Comparison of ENCODE assay signal across 22 cellular contexts in genomic region chr16:24900230-24900629, GRCh38. TPM values are rescaled to one million over a fixed set of nuclear protein-coding genes. Genes with fewer than 3 reads are reported as not detected.
"Had no signal": no experiment of that assay in that cellular context is flagged by ENCODE, and none has a peak within 500 bp of the region (broad histone marks: within the 10 kb centered on the region; RNA-seq: fewer than 3 reads in every experiment).

No MANE protein-coding gene starts in this region.

- H3K4me1 Mint-ChIP-seq: activated CD4-positive, alpha-beta memory T cell treated with anti-CD3 and anti-CD28 coated beads, Interleukin-2, amount 10 ng/mL, durations not matched to agents 7 days and 5 days; activated CD8-positive, alpha-beta memory T cell treated with anti-CD3 and anti-CD28 coated beads, Interleukin-2, amount 10 ng/mL, durations not matched to agents 7 days and 5 days; neural crest cell; stimulated activated effector memory CD8-positive, alpha-beta T cell treated with anti-CD3 and anti-CD28 coated beads, Interleukin-12 subunit alpha, Interleukin-12 subunit beta, amount 100 ng/mL, for 72 hours had no signal

- H3K36me3 ChIP-seq: esophagus muscularis mucosa, prostate gland, right atrium auricular region, stomach, vagina had no signal

- H3K4me3 ChIP-seq: esophagus muscularis mucosa, prostate gland, right atrium auricular region, skin epidermis, stomach, vagina had no signal

- ATAC-seq: activated CD8-positive, alpha-beta memory T cell treated with anti-CD3 and anti-CD28 coated beads, Interleukin-2, amount 10 ng/mL, durations not matched to agents 7 days and 5 days; left colon; stimulated activated effector memory CD8-positive, alpha-beta T cell treated with anti-CD3 and anti-CD28 coated beads, Interleukin-12 subunit alpha, Interleukin-12 subunit beta, amount 100 ng/mL, for 72 hours had no signal

- H3K4me3 Mint-ChIP-seq: activated B cell treated with CpG ODN at 0.5 μM for 24 hours; activated CD4-positive, alpha-beta memory T cell treated with anti-CD3 and anti-CD28 coated beads, Interleukin-2, amount 10 ng/mL, durations not matched to agents 7 days and 5 days; activated CD8-positive, alpha-beta memory T cell treated with anti-CD3 and anti-CD28 coated beads, Interleukin-2, amount 10 ng/mL, durations not matched to agents 7 days and 5 days; activated naive CD8-positive, alpha-beta T cell; dendritic cell treated with granulocyte-macrophage colony-stimulating factor and Interleukin-4, amounts not matched to agents 40 ng/mL and 50 ng/mL, for 4 days; neural crest cell; stimulated activated effector memory CD8-positive, alpha-beta T cell treated with anti-CD3 and anti-CD28 coated beads, Interleukin-12 subunit alpha, Interleukin-12 subunit beta, amount 100 ng/mL, for 72 hours had no signal

- H3K27me3 Mint-ChIP-seq: activated B cell treated with CpG ODN at 0.5 μM for 24 hours; activated naive CD8-positive, alpha-beta T cell had no signal

- DNase-seq: activated B cell treated with CpG ODN at 0.5 μM for 24 hours; activated CD4-positive, alpha-beta memory T cell treated with anti-CD3 and anti-CD28 coated beads, Interleukin-2, amount 10 ng/mL, durations not matched to agents 7 days and 5 days; activated CD4-positive, alpha-beta T cell treated with anti-CD3 and anti-CD28 coated beads for 48 hours; activated CD8-positive, alpha-beta memory T cell treated with anti-CD3 and anti-CD28 coated beads, Interleukin-2, amount 10 ng/mL, durations not matched to agents 7 days and 5 days; effector CD8-positive, alpha-beta T cell; left colon; stimulated activated CD4-positive, alpha-beta T cell treated with anti-CD3 and anti-CD28 coated beads, Interleukin-4, amount 100 ng/mL, for 1 hour; stomach; trophoblast cell had no signal

- H3K27me3 ChIP-seq: esophagus muscularis mucosa, right atrium auricular region, stomach, vagina had no signal

- H3K4me1 ChIP-seq: esophagus muscularis mucosa, prostate gland, right atrium auricular region, stomach, vagina had no signal

- H3K9me3 ChIP-seq: esophagus muscularis mucosa, prostate gland, right atrium auricular region, stomach, vagina had no signal

- H3K27ac ChIP-seq: esophagus muscularis mucosa, prostate gland, right atrium auricular region, skin epidermis, stomach, vagina had no signal

- H3K27ac Mint-ChIP-seq: activated B cell treated with CpG ODN at 0.5 μM for 24 hours; activated CD4-positive, alpha-beta memory T cell treated with anti-CD3 and anti-CD28 coated beads, Interleukin-2, amount 10 ng/mL, durations not matched to agents 7 days and 5 days; activated CD8-positive, alpha-beta memory T cell treated with anti-CD3 and anti-CD28 coated beads, Interleukin-2, amount 10 ng/mL, durations not matched to agents 7 days and 5 days; activated naive CD8-positive, alpha-beta T cell; dendritic cell treated with granulocyte-macrophage colony-stimulating factor and Interleukin-4, amounts not matched to agents 40 ng/mL and 50 ng/mL, for 4 days; stimulated activated effector memory CD8-positive, alpha-beta T cell treated with anti-CD3 and anti-CD28 coated beads, Interleukin-12 subunit alpha, Interleukin-12 subunit beta, amount 100 ng/mL, for 72 hours had no signal

- H3K36me3 Mint-ChIP-seq: activated CD8-positive, alpha-beta memory T cell treated with anti-CD3 and anti-CD28 coated beads, Interleukin-2, amount 10 ng/mL, durations not matched to agents 7 days and 5 days; stimulated activated effector memory CD8-positive, alpha-beta T cell treated with anti-CD3 and anti-CD28 coated beads, Interleukin-12 subunit alpha, Interleukin-12 subunit beta, amount 100 ng/mL, for 72 hours had no signal

- H3K9me3 Mint-ChIP-seq: activated CD4-positive, alpha-beta memory T cell treated with anti-CD3 and anti-CD28 coated beads, Interleukin-2, amount 10 ng/mL, durations not matched to agents 7 days and 5 days; dendritic cell treated with granulocyte-macrophage colony-stimulating factor and Interleukin-4, amounts not matched to agents 40 ng/mL and 50 ng/mL, for 4 days; neural crest cell had no signal

RNA-seq across cellular contexts. Expression of gene SLC5A11, which starts 54.5 kb away (rescaled TPM):
- total RNA-seq: activated CD4-positive, alpha-beta memory T cell treated with anti-CD3 and anti-CD28 coated beads, Interleukin-2, amount 10 ng/mL, durations not matched to agents 7 days and 5 days; activated CD8-positive, alpha-beta memory T cell treated with anti-CD3 and anti-CD28 coated beads, Interleukin-2, amount 10 ng/mL, durations not matched to agents 7 days and 5 days; chondrocyte; endothelial cell of umbilical vein; esophagus muscularis mucosa; lung microvascular endothelial cell; neural crest cell; prostate gland; right atrium auricular region; stomach; temporal lobe; vagina had no signal
- polyA plus RNA-seq: stomach had no signal
